10 cellular contexts compared by ENCODE assay signal in the genomic region with DNA sequence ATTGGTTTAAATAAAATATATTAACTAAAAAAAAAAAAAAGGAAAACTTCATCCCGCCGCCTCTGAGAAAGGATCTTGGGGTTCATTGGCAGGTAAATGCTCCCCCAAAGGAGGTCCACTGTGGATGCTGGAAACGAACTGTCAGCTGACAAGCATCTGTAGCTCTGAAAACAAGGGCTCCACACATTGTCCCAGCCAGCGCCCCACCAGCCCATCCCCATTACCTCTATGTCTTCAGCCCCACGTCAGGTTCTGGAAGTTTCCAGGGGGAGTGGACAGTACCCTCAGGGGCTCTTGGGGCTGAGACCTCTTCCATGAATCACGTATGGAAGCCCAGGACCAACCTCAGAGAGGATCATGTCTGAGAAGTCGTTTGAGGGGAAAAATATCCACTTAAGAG.
DNase-seq lines count a peak whose midpoint lies in the region; ATAC-seq, FAIRE-seq and TF ChIP-seq lines count a peak whose summit lies in the region.
"Had no signal": no experiment of that assay in that cellular context is flagged by ENCODE, and none has a peak within 500 bp of the region (broad histone marks: within the 10 kb centered on the region; RNA-seq: fewer than 3 reads in every experiment).

No MANE protein-coding gene starts in this region.

- peak overlapping the region; percentile 85 for H3K27ac Mint-ChIP-seq in activated naive CD8-positive, alpha-beta T cell treated with anti-CD3 and anti-CD28 coated beads, Interleukin-2, amount 10 ng/mL, durations not matched to agents 7 days and 5 days
- peak overlapping the region; percentile 92 for H3K27ac Mint-ChIP-seq in stimulated activated naive B cell treated with anti-CD40 and anti-IgM and Interleukin-4, amounts not matched to agents 10 μg/mL and 1 μg/mL and 100 μg/mL, for 72 hours

- peak overlapping the region; percentile 49 for H2AFZ ChIP-seq in keratinocyte (ENCODE audit: control insufficient read depth, low read length)

- no peaks in the 10 kb centered on the region for H3K27me3 ChIP-seq in keratinocyte (ENCODE audit: control insufficient read depth, extremely low read depth, insufficient read depth, low read length)

- H3K4me3 ChIP-seq in keratinocyte (ENCODE audit: control insufficient read depth in 2 of 3, extremely low read depth in 1 of 3, insufficient read depth in 2 of 3, low read depth in 1 of 3, low read length in 3 of 3) = peak overlapping the region; percentile 44 to 73 (median 69)

- H3K9me1 ChIP-seq in keratinocyte (ENCODE audit: control insufficient read depth, extremely low read depth, insufficient read depth, low read length) = no peaks in the 10 kb centered on the region

- H3K36me3 ChIP-seq in keratinocyte (ENCODE audit: control insufficient read depth in 2 of 2, extremely low read depth in 1 of 2, insufficient read depth in 2 of 2, low read length in 2 of 2) = no peaks in the 10 kb centered on the region

- ATAC-seq in activated naive CD8-positive, alpha-beta T cell treated with anti-CD3 and anti-CD28 coated beads, Interleukin-2, amount 10 ng/mL, durations not matched to agents 7 days and 5 days (ENCODE audit: low read depth) = no peak
- ATAC-seq in stimulated activated naive B cell treated with anti-CD40 and anti-IgM and Interleukin-4, amounts not matched to agents 10 μg/mL and 1 μg/mL and 100 μg/mL, for 72 hours (replicated peaks) = no peak

- H3K4me1 ChIP-seq in keratinocyte (ENCODE audit: control insufficient read depth, extremely low read depth, insufficient read depth, low read length) = peaks cover 92% of the 10 kb centered on the region

- FAIRE-seq in keratinocyte (lab: Jason Lieb, UNC) = no peak
- FAIRE-seq: A204.1 had no signal

- no peaks in the 10 kb centered on the region for H4K20me1 ChIP-seq in keratinocyte (ENCODE audit: control insufficient read depth, extremely low read depth, insufficient read depth, low read length)

- H3K79me2 ChIP-seq in keratinocyte (ENCODE audit: control insufficient read depth, insufficient read depth, low read length) = peaks cover 47% of the 10 kb centered on the region

- peaks cover 5% of the 10 kb centered on the region for H3K4me1 Mint-ChIP-seq in activated naive CD8-positive, alpha-beta T cell treated with anti-CD3 and anti-CD28 coated beads, Interleukin-2, amount 10 ng/mL, durations not matched to agents 7 days and 5 days
- H3K4me1 Mint-ChIP-seq in stimulated activated naive B cell treated with anti-CD40 and anti-IgM and Interleukin-4, amounts not matched to agents 10 μg/mL and 1 μg/mL and 100 μg/mL, for 72 hours = peaks cover 22 to 34% of the 10 kb centered on the region in 2 donors

- peaks cover 2% of the 10 kb centered on the region for H3K27me3 Mint-ChIP-seq in activated naive CD8-positive, alpha-beta T cell treated with anti-CD3 and anti-CD28 coated beads, Interleukin-2, amount 10 ng/mL, durations not matched to agents 7 days and 5 days
- H3K27me3 Mint-ChIP-seq in stimulated activated naive B cell treated with anti-CD40 and anti-IgM and Interleukin-4, amounts not matched to agents 10 μg/mL and 1 μg/mL and 100 μg/mL, for 72 hours = no peaks in the 10 kb centered on the region

- no peaks in the 10 kb centered on the region for H3K36me3 Mint-ChIP-seq in activated naive CD8-positive, alpha-beta T cell treated with anti-CD3 and anti-CD28 coated beads, Interleukin-2, amount 10 ng/mL, durations not matched to agents 7 days and 5 days
- H3K36me3 Mint-ChIP-seq in stimulated activated naive B cell treated with anti-CD40 and anti-IgM and Interleukin-4, amounts not matched to agents 10 μg/mL and 1 μg/mL and 100 μg/mL, for 72 hours = no peaks in the 10 kb centered on the region

- POLR2A ChIA-PET in activated naive CD8-positive, alpha-beta T cell treated with anti-CD3 and anti-CD28 coated beads, Interleukin-2, amount 10 ng/mL, durations not matched to agents 7 days and 5 days (lab: Charles Lee) = interaction anchor here (0.7 kb wide), 1 partner anchor 9 kb away, joined by 3 read pairs; no protein-coding TSS in a partner anchor

- dilution Hi-C loops in keratinocyte (cut with MboI; ENCODE audit: extremely low pct_ligation_motif_present, low sequenced_read_pairs) = no loop called here

- no peaks in the 10 kb centered on the region for H3K9me3 ChIP-seq in keratinocyte (ENCODE audit: control insufficient read depth, low read depth, low read length)

- H3K9me3 Mint-ChIP-seq in activated naive CD8-positive, alpha-beta T cell treated with anti-CD3 and anti-CD28 coated beads, Interleukin-2, amount 10 ng/mL, durations not matched to agents 7 days and 5 days = no peaks in the 10 kb centered on the region
- no peaks in the 10 kb centered on the region for H3K9me3 Mint-ChIP-seq in stimulated activated naive B cell treated with anti-CD40 and anti-IgM and Interleukin-4, amounts not matched to agents 10 μg/mL and 1 μg/mL and 100 μg/mL, for 72 hours

- no peak for TF ChIP-seq CTCF in keratinocyte (optimal IDR thresholded peaks at IDR 0.05 in 1 of 3, IDR thresholded peaks at IDR 0.05 in 1 of 3, conservative IDR thresholded peaks at IDR 0.05 in 1 of 3; ENCODE audit: extremely low read depth in 1 of 3, insufficient read depth in 2 of 3, low read length in 3 of 3)

- peak overlapping the region; percentile 99 for H3K4me2 ChIP-seq in keratinocyte (ENCODE audit: control insufficient read depth, extremely low read depth, insufficient read depth, low read depth, low read length)

- peak overlapping the region; percentile 93 for H3K27ac ChIP-seq in keratinocyte (ENCODE audit: control insufficient read depth, insufficient read depth, low read length)

- peak overlapping the region; percentile 86 for H3K4me3 Mint-ChIP-seq in activated naive CD8-positive, alpha-beta T cell treated with anti-CD3 and anti-CD28 coated beads, Interleukin-2, amount 10 ng/mL, durations not matched to agents 7 days and 5 days
- peak overlapping the region; percentile 85 to 86 for H3K4me3 Mint-ChIP-seq in stimulated activated naive B cell treated with anti-CD40 and anti-IgM and Interleukin-4, amounts not matched to agents 10 μg/mL and 1 μg/mL and 100 μg/mL, for 72 hours

- DNase-seq in NCI-H2107 treated with DMSO at 0.1 percent for 48 hours (lab: John Stamatoyannopoulos, UW; ENCODE audit: unreplicated experiment) = peak; percentile 21
- no peak for DNase-seq in NCI-H2107 (lab: John Stamatoyannopoulos, UW)
- DNase-seq in activated naive CD8-positive, alpha-beta T cell treated with anti-CD3 and anti-CD28 coated beads, Interleukin-2, amount 10 ng/mL, durations not matched to agents 7 days and 5 days = no peak
- no peak for DNase-seq in keratinocyte (ENCODE audit: low read depth, low spot score)
- DNase-seq in stimulated activated naive B cell treated with anti-CD40 and anti-IgM and Interleukin-4, amounts not matched to agents 10 μg/mL and 1 μg/mL and 100 μg/mL, for 72 hours = no peak
- no peak for DNase-seq in NCI-H2227 treated with DMSO at 0.1 percent for 48 hours (lab: John Stamatoyannopoulos, UW)
- no peak for DNase-seq in COLO668 (lab: John Stamatoyannopoulos, UW; ENCODE audit: unreplicated experiment)
- no peak for DNase-seq in OCI-M2 (lab: John Stamatoyannopoulos, UW; ENCODE audit: unreplicated experiment)
- DNase-seq: T1000 had no signal

- peak overlapping the region; percentile 93 for H3K9ac ChIP-seq in keratinocyte (ENCODE audit: control insufficient read depth, extremely low read depth, insufficient read depth, low read length)
